Comparison of ENCODE assay signal across 8 cellular contexts in the genomic region with DNA sequence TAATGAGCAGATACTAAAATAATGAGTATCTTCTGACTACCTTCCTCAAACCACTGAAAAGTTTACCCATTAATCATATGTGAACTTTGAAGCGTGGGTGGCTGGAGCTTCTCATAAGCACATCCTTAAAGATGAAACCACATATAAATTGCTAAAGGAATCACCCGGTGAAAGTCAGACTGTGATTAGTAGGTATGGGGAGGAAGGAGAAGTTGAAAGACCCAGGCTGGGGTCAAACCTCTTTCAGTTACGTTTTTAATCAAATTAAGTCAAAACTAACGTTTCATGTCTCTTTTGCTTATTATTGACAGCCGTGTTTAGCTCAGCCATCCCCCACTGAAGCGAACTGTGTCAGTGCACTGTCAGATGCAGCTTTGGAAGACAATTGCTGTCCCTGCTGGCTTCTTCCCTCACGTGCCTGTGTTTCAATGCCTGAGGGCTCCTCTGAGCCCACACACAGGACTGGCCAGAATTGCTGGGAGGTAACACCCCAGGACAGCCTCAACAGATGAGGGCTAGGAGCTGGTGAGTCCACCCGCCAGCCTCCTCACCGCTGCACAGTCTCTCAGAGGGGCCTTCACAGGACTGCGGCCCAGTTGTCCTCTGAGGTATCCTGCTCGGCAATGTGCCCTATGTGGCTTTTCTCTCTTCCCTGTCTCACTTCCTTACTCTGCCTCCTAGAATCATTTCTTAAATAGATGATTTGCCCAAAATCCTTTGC.
DNase-seq lines count a peak whose midpoint lies in the region; ATAC-seq, FAIRE-seq and TF ChIP-seq lines count a peak whose summit lies in the region.

No MANE protein-coding gene starts in this region.

- H3K36me3 ChIP-seq in brain microvascular endothelial cell (replicated peaks) = no peaks in the 10 kb centered on the region

- H3K27me3 ChIP-seq in brain microvascular endothelial cell (replicated peaks) = no peaks in the 10 kb centered on the region

- no peak for FAIRE-seq in RCC 7860 (lab: Jason Lieb, UNC)

- peak overlapping the region; percentile 75 for H3K27ac ChIP-seq in brain microvascular endothelial cell

- in situ Hi-C loops in brain microvascular endothelial cell (cut with HindIII; ENCODE audit: low pct_ligation_motif_present, low sequenced_read_pairs) = no loop called here

- TF ChIP-seq CTCF in brain microvascular endothelial cell (IDR thresholded peaks at IDR 0.05; ENCODE audit: low read depth, low read length, missing control alignments) = no peak

- peak; percentile 81 for ATAC-seq in HG02885 (IDR thresholded peaks at IDR 0.05; ENCODE audit: poor library complexity, unreplicated experiment)

- peak; percentile 3 for DNase-seq in activated T-cell treated with anti-CD3 and anti-CD28 coated beads for 1 hour (ENCODE audit: low read depth)
- no peak for DNase-seq in activated T-cell treated with anti-CD3 and anti-CD28 coated beads, Interleukin-2, amount 50 U/mL, for 1 hour
- DNase-seq in RCC 7860 (ENCODE audit: low spot score) = peak; percentile 27
- DNase-seq in brain microvascular endothelial cell = peak; percentile 60
- DNase-seq in stimulated activated CD4-positive, alpha-beta T cell treated with anti-CD3 and anti-CD28 coated beads, Interleukin-12 subunit alpha, Interleukin-12 subunit beta, amount 100 ng/mL, for 24 hours (ENCODE audit: low read depth in 2 of 2) = peak; percentile 51 to 58
- no peak for DNase-seq in HPDE6-E6E7 (ENCODE audit: extremely low spot score)
- no peak for DNase-seq in amniotic stem cell (lab: John Stamatoyannopoulos, UW)

- no peak overlapping the region for H3K4me3 ChIP-seq in brain microvascular endothelial cell (ENCODE audit: low read depth, low read length)

Comparison
In these comparisons a context has a peak if more than half of its experiments do, and no peak if none do; other contexts are left out.
1. DNase-seq: peak in activated T-cell treated with anti-CD3 and anti-CD28 coated beads for 1 hour (single experiment), RCC 7860 (single experiment), brain microvascular endothelial cell (single experiment) and stimulated activated CD4-positive, alpha-beta T cell treated with anti-CD3 and anti-CD28 coated beads, Interleukin-12 subunit alpha, Interleukin-12 subunit beta, amount 100 ng/mL, for 24 hours (2 of 2); none in activated T-cell treated with anti-CD3 and anti-CD28 coated beads, Interleukin-2, amount 50 U/mL, for 1 hour (single experiment), HPDE6-E6E7 (single experiment) and amniotic stem cell (single experiment).